1 cellular context compared by ENCODE assay signal in genomic region chr1:35637401-35637809, GRCh38.
A peak's percentile ranks its signal among the peaks of the same experiment; 100 is the strongest.
TF ChIP-seq lines count a peak whose summit lies in the region.

No MANE protein-coding gene starts in this region.

TF ChIP-seq in HepG2, 621 proteins besides CTCF, POLR2A, EP300 and RAD21 (continued from another document):
- TF ChIP-seq, protein P1, sequence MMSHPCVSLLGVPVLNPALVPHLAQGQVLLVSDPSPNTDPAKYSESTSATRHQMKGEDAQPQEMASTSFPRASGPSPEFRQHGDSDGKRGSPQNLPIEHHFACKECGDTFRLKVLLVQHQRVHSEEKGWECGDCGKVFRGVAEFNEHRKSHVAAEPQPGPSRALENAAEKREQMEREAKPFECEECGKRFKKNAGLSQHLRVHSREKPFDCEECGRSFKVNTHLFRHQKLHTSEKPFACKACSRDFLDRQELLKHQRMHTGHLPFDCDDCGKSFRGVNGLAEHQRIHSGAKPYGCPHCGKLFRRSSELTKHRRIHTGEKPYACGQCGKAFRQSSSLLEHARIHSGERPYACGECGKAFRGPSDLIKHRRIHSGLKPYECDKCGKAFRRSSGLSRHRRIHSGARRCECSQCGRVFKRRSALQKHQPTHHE (CRISPR knock-in tag; IDR thresholded peaks at IDR 0.05; ENCODE audit: borderline replicate concordance) = no peak
- TF ChIP-seq CREB1 (IDR thresholded peaks at IDR 0.05) = no peak
- TF ChIP-seq CREB1 (CRISPR knock-in tag; IDR thresholded peaks at IDR 0.05) = no peak
- TF ChIP-seq ZNF24 (IDR thresholded peaks at IDR 0.05) = no peak
- TF ChIP-seq, protein P2, sequence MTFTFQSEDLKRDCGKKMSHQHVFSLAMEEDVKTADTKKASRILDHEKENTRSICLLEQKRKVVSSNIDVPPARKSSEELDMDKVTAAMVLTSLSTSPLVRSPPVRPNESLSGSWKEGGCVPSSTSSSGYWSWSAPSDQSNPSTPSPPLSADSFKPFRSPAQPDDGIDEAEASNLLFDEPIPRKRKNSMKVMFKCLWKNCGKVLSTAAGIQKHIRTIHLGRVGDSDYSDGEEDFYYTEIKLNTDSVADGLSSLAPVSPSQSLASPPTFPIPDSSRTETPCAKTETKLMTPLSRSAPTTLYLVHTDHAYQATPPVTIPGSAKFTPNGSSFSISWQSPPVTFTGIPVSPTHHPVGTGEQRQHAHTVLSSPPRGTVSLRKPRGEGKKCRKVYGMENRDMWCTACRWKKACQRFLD (CRISPR knock-in tag; IDR thresholded peaks at IDR 0.05; ENCODE audit: borderline replicate concordance) = no peak
- TF ChIP-seq KDM5A (IDR thresholded peaks at IDR 0.05; ENCODE audit: borderline replicate concordance, low read length) = no peak
- TF ChIP-seq KMT2A (CRISPR knock-in tag; IDR thresholded peaks at IDR 0.05) = peak; percentile 43; the same call in 1 of the 2 replicates
- TF ChIP-seq FOXC1 (CRISPR knock-in tag; IDR thresholded peaks at IDR 0.05; ENCODE audit: borderline replicate concordance) = no peak
- TF ChIP-seq, protein P3, sequence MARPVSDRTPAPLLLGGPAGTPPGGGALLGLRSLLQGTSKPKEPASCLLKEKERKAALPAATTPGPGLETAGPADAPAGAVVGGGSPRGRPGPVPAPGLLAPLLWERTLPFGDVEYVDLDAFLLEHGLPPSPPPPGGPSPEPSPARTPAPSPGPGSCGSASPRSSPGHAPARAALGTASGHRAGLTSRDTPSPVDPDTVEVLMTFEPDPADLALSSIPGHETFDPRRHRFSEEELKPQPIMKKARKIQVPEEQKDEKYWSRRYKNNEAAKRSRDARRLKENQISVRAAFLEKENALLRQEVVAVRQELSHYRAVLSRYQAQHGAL (CRISPR knock-in tag; IDR thresholded peaks at IDR 0.05; ENCODE audit: not compliant biosample characterization) = no peak
- TF ChIP-seq, protein P4, sequence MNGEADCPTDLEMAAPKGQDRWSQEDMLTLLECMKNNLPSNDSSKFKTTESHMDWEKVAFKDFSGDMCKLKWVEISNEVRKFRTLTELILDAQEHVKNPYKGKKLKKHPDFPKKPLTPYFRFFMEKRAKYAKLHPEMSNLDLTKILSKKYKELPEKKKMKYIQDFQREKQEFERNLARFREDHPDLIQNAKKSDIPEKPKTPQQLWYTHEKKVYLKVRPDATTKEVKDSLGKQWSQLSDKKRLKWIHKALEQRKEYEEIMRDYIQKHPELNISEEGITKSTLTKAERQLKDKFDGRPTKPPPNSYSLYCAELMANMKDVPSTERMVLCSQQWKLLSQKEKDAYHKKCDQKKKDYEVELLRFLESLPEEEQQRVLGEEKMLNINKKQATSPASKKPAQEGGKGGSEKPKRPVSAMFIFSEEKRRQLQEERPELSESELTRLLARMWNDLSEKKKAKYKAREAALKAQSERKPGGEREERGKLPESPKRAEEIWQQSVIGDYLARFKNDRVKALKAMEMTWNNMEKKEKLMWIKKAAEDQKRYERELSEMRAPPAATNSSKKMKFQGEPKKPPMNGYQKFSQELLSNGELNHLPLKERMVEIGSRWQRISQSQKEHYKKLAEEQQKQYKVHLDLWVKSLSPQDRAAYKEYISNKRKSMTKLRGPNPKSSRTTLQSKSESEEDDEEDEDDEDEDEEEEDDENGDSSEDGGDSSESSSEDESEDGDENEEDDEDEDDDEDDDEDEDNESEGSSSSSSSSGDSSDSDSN (CRISPR knock-in tag; IDR thresholded peaks at IDR 0.05) = no peak
- TF ChIP-seq, protein P5, sequence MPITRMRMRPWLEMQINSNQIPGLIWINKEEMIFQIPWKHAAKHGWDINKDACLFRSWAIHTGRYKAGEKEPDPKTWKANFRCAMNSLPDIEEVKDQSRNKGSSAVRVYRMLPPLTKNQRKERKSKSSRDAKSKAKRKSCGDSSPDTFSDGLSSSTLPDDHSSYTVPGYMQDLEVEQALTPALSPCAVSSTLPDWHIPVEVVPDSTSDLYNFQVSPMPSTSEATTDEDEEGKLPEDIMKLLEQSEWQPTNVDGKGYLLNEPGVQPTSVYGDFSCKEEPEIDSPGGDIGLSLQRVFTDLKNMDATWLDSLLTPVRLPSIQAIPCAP (CRISPR knock-in tag; IDR thresholded peaks at IDR 0.05; ENCODE audit: low read depth) = peak; percentile 92; the same call in 1 of the 2 replicates
- TF ChIP-seq RERE (CRISPR knock-in tag; IDR thresholded peaks at IDR 0.05; ENCODE audit: low read depth) = no peak
- no peak for TF ChIP-seq NR2F2 (IDR thresholded peaks at IDR 0.05; ENCODE audit: borderline replicate concordance, low read depth)
- no peak for TF ChIP-seq ZNF552 (CRISPR knock-in tag; IDR thresholded peaks at IDR 0.05; ENCODE audit: borderline replicate concordance)
- TF ChIP-seq ZNF260 (CRISPR knock-in tag; IDR thresholded peaks at IDR 0.05; ENCODE audit: borderline replicate concordance, low read depth) = no peak
- TF ChIP-seq TBL1XR1 (IDR thresholded peaks at IDR 0.05; ENCODE audit: borderline replicate concordance, low read length, partially characterized antibody) = no peak
- TF ChIP-seq ZNF33A (CRISPR knock-in tag; IDR thresholded peaks at IDR 0.05; ENCODE audit: borderline replicate concordance) = no peak
